In genomic region chr1:230877139-230877923, GRCh38 we compare ENCODE assay signal across 18 cellular contexts. TPM values are rescaled to one million over a fixed set of nuclear protein-coding genes. Genes with fewer than 3 reads are reported as not detected.
DNase-seq lines count a peak whose midpoint lies in the region; TF ChIP-seq lines count a peak whose summit lies in the region.
"Had no signal": no experiment of that assay in that cellular context is flagged by ENCODE, and none has a peak within 500 bp of the region (broad histone marks: within the 10 kb centered on the region; RNA-seq: fewer than 3 reads in every experiment).

No MANE protein-coding gene starts in this region.

- no TSS peak for BruUV-seq in A673 (replicated peaks; lab: Mats Ljungman, UMichigan)

- H2AFZ ChIP-seq in trophoblast cell (ENCODE audit: insufficient read depth, low read length, poor library complexity), result no peak overlapping the region

- intact Hi-C loops in A673 (cut with micrococcal nuclease; ENCODE audit: unreplicated experiment), result no loop called here

- H3K4me3 ChIP-seq in trophoblast cell (ENCODE audit: low read depth, low read length) (no peak overlapping the region), HAP-1 (no peak overlapping the region), A673 (ENCODE audit: low read depth, low read length, poor library complexity, severe bottlenecking) (no peak overlapping the region)
- H3K4me3 ChIP-seq: transverse colon had no signal

- no peak overlapping the region for H3K18ac ChIP-seq in trophoblast cell (ENCODE audit: low read length)

- H3K9me3 ChIP-seq in trophoblast cell (ENCODE audit: insufficient read depth, low read depth, low read length) (no peaks in the 10 kb centered on the region), HAP-1 (no peaks in the 10 kb centered on the region), A673 (ENCODE audit: low read depth, low read length, poor library complexity, severe bottlenecking) (no peaks in the 10 kb centered on the region)
- H3K9me3 ChIP-seq: transverse colon had no signal

- H2AK5ac ChIP-seq in trophoblast cell (ENCODE audit: low read length), result no peak overlapping the region

- H3K14ac ChIP-seq in trophoblast cell (ENCODE audit: low read length), result no peak overlapping the region

- H3K4ac ChIP-seq in trophoblast cell (ENCODE audit: low read depth, low read length), result no peak overlapping the region

- no peaks in the 10 kb centered on the region for H3K79me1 ChIP-seq in trophoblast cell (ENCODE audit: low read length)

- no peak overlapping the region for H2BK5ac ChIP-seq in trophoblast cell (ENCODE audit: low read depth, low read length, poor library complexity)

- POLR2A ChIA-PET in A673 (lab: Charles Lee; ENCODE audit: low non-redundant PET), result no interaction called here

- no peak for TF ChIP-seq CTCF in A673 (conservative IDR thresholded peaks at IDR 0.05; ENCODE audit: low read depth, low read length)

- H3K9ac ChIP-seq in trophoblast cell (ENCODE audit: low read length), result no peak overlapping the region

- no peaks in the 10 kb centered on the region for H3K27me3 ChIP-seq in trophoblast cell (ENCODE audit: insufficient read depth, low read length)
- H3K27me3 ChIP-seq in HAP-1 (ENCODE audit: low read depth), result peaks cover 22% of the 10 kb centered on the region
- H3K27me3 ChIP-seq in A673 (replicated peaks; ENCODE audit: insufficient read depth, low read depth, low read length, poor library complexity), result no peaks in the 10 kb centered on the region
- H3K27me3 ChIP-seq: transverse colon had no signal

- H2BK12ac ChIP-seq in trophoblast cell (ENCODE audit: low read length), result no peak overlapping the region

- H4K91ac ChIP-seq in trophoblast cell (ENCODE audit: low read depth, low read length), result no peak overlapping the region

- CTCF ChIA-PET in A673 (lab: Charles Lee), result no interaction called here

- WGBS in trophoblast cell (ENCODE audit: extremely low coverage, insufficient coverage, insufficient read length), result no CpG with 5 or more reads among the region's 14 CpGs

- H3K23ac ChIP-seq in trophoblast cell (ENCODE audit: low read length), result no peak overlapping the region

- H3K27ac ChIP-seq in trophoblast cell (ENCODE audit: low read depth, low read length), result no peak overlapping the region
- no peak overlapping the region for H3K27ac ChIP-seq in A673 (ENCODE audit: low read depth, low read length, poor library complexity, severe bottlenecking)

- in situ Hi-C loops in HAP-1 (cut with MboI; ENCODE audit: low sequenced_read_pairs), result no loop called here

- H3K4me1 ChIP-seq in trophoblast cell (ENCODE audit: control insufficient read depth in 1 of 2, insufficient read depth in 2 of 2, low read length in 2 of 2), result peaks cover 5 to 8% of the 10 kb centered on the region in 2 experiments
- H3K4me1 ChIP-seq in HAP-1, result no peaks in the 10 kb centered on the region
- H3K4me1 ChIP-seq in A673 (ENCODE audit: insufficient read depth, low read length, poor library complexity, severe bottlenecking), result peaks cover 6% of the 10 kb centered on the region

- H3K4me2 ChIP-seq in trophoblast cell (ENCODE audit: low read length), result no peak overlapping the region

- no peaks in the 10 kb centered on the region for H3K79me2 ChIP-seq in trophoblast cell (ENCODE audit: control insufficient read depth, insufficient read depth, low read length, poor library complexity)

- H2BK120ac ChIP-seq in trophoblast cell (ENCODE audit: insufficient read depth, low read length, poor library complexity), result no peak overlapping the region

- H4K12ac ChIP-seq in trophoblast cell (ENCODE audit: low read depth, low read length), result no peak overlapping the region

- H3K36me3 ChIP-seq in trophoblast cell (ENCODE audit: control insufficient read depth in 1 of 2, insufficient read depth in 2 of 2, low read length in 2 of 2), result no peaks in the 10 kb centered on the region
- H3K36me3 ChIP-seq in HAP-1 (replicated peaks), result no peaks in the 10 kb centered on the region
- H3K36me3 ChIP-seq in A673 (ENCODE audit: insufficient read depth, low read length, poor library complexity, severe bottlenecking), result no peaks in the 10 kb centered on the region
- H3K36me3 ChIP-seq: transverse colon had no signal

- DNase-seq in GM04504 (ENCODE audit: low read depth) (peak; percentile 84), M059J (ENCODE audit: low read depth) (peak; percentile 37), fibroblast of gingiva (ENCODE audit: low read depth) (peak; percentile 98), trophoblast cell (peak; percentile 55 to 71), HAP-1 (ENCODE audit: low spot score in 2 of 2) (no peak), COLO668 (lab: John Stamatoyannopoulos, UW; ENCODE audit: unreplicated experiment) (no peak), DMS79 treated with DMSO at 0.1 percent for 48 hours (lab: John Stamatoyannopoulos, UW) (no peak), A673 (ENCODE audit: low spot score) (no peak)
- DNase-seq: activated CD4-positive, alpha-beta T cell treated with anti-CD3 and anti-CD28 coated beads for 1 hour; activated CD8-positive, alpha-beta memory T cell treated with anti-CD3 and anti-CD28 coated beads, Interleukin-2, amount 50 U/mL, for 48 hours; activated naive CD4-positive, alpha-beta T cell treated with anti-CD3 and anti-CD28 coated beads for 36 hours; CD8-positive, alpha-beta memory T cell; central memory CD4-positive, alpha-beta T cell; effector memory CD8-positive, alpha-beta T cell; Kasumi-1; NCI-H1694; SHP77 treated with DMSO at 0.1 percent for 48 hours; transverse colon had no signal

- no peak overlapping the region for H4K8ac ChIP-seq in trophoblast cell (ENCODE audit: low read depth, low read length)

RNA-seq across cellular contexts. Expression of gene C1orf198, which starts 9.0 kb away (rescaled TPM):
- 56.8 and 83.4 TPM in 2 replicates for total RNA-seq in M059J (2014; rRNA removed; shearing (Covaris generic))
- polyA plus RNA-seq in trophoblast cell (2013), result 56.8 and 57.0 TPM in 2 replicates
- total RNA-seq in A673 (2021), result 39.4 and 42.4 TPM in 2 replicates

Comparison
In these comparisons a context has a peak if more than half of its experiments do, and no peak if none do; other contexts are left out.
1. DNase-seq: peak in GM04504 (single experiment), M059J (single experiment), fibroblast of gingiva (single experiment) and trophoblast cell (2 of 2); none in HAP-1 (0 of 2), COLO668 (single experiment), DMS79 treated with DMSO at 0.1 percent for 48 hours (single experiment) and A673 (single experiment).